Comparison of ENCODE assay signal across 14 cellular contexts in the genomic region with DNA sequence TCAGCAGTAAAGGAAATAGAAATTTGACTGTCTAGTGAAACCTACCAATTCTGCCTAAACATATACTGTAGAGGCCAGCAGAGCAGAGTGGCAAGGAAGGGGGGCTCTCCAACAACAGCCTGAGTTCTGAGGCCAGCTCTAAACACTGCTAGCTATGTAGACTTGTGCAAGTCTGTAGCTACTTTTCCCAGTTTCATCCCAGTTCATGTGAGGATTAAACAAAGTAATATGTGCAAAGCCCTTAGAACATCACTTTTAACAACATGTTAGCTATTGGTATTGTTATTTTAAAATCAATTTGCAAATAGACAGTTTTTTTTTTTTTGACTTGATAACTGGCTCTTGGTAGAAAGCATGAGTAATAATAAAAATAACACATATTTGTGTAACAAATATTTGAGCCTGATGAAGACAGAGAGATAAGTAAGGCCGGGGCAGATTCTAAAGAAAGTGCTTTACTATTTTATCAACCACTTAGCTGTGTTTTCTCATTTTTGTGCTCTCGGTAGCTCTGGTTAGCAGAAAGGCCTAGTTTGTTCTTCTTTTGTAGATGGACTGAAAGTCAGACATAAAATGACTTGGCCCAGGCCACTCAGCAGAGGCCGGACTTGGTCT. TPM values are rescaled to one million over a fixed set of nuclear protein-coding genes. Genes with fewer than 3 reads are reported as not detected.
DNase-seq lines count a peak whose midpoint lies in the region; ATAC-seq and TF ChIP-seq lines count a peak whose summit lies in the region.
"Had no signal": no experiment of that assay in that cellular context is flagged by ENCODE, and none has a peak within 500 bp of the region (broad histone marks: within the 10 kb centered on the region; RNA-seq: fewer than 3 reads in every experiment).

No MANE protein-coding gene starts in this region.

- TF ChIP-seq CTCF in 22Rv1 (IDR thresholded peaks at IDR 0.05): no peak
- TF ChIP-seq CTCF in choroid plexus epithelial cell (conservative IDR thresholded peaks at IDR 0.05; ENCODE audit: low read depth, low read length): no peak

- H3K4me3 ChIP-seq in choroid plexus epithelial cell (ENCODE audit: low read depth, low read length): no peak overlapping the region

- H3K27ac ChIP-seq in 22Rv1 (peak overlapping the region; percentile 57), KOPT-K1 (ENCODE audit: low read depth, low read length, poor library complexity, severe bottlenecking) (peak overlapping the region; percentile 47)

- no peaks in the 10 kb centered on the region for H3K9me3 Mint-ChIP-seq in natural killer cell treated with Interleukin-12 subunit alpha and Interleukin-12 subunit beta and Interleukin-15 and Interleukin-18, amount 100 ng/mL, for 72 hours
- H3K9me3 Mint-ChIP-seq: activated naive CD4-positive, alpha-beta T cell treated with anti-CD3 and anti-CD28 coated beads, Interleukin-2, amount 10 ng/mL, durations not matched to agents 7 days and 5 days; naive thymus-derived CD4-positive, alpha-beta T cell; T-helper 2 cell treated with Interferon-gamma antibody and Interleukin-4, amounts not matched to agents 5 μg/mL and 100 μg/mL, for 36 hours had no signal

- DNase-seq in choroid plexus epithelial cell (ENCODE audit: low read depth): peak; percentile 43
- DNase-seq in natural killer cell treated with Interleukin-12 subunit alpha and Interleukin-12 subunit beta and Interleukin-15 and Interleukin-18, amount 100 ng/mL, for 72 hours (ENCODE audit: low spot score): no peak
- DNase-seq in NCI-H82 (lab: John Stamatoyannopoulos, UW): no peak
- no peak for DNase-seq in activated T-cell treated with anti-CD3 and anti-CD28 coated beads, Interleukin-2, amount 50 U/mL, for 48 hours
- no peak for DNase-seq in NCI-H2107 (lab: John Stamatoyannopoulos, UW)
- DNase-seq: activated CD8-positive, alpha-beta T cell treated with anti-CD3 and anti-CD28 coated beads, Interleukin-2, amount 10 ng/mL, durations not matched to agents 7 days and 5 days; activated naive CD4-positive, alpha-beta T cell treated with anti-CD3 and anti-CD28 coated beads, Interleukin-2, amount 10 ng/mL, durations not matched to agents 7 days and 5 days; DND-41; GOT3; naive thymus-derived CD4-positive, alpha-beta T cell had no signal

- H3K9me3 ChIP-seq in KOPT-K1 (ENCODE audit: insufficient read depth, low read length, poor library complexity, severe bottlenecking): no peaks in the 10 kb centered on the region

- ATAC-seq in natural killer cell treated with Interleukin-12 subunit alpha and Interleukin-12 subunit beta and Interleukin-15 and Interleukin-18, amount 100 ng/mL, for 72 hours: no peak
- no peak for ATAC-seq in HG02840 (IDR thresholded peaks at IDR 0.05; ENCODE audit: low FRiP score, unreplicated experiment)
- ATAC-seq: activated CD8-positive, alpha-beta T cell treated with anti-CD3 and anti-CD28 coated beads, Interleukin-2, amount 10 ng/mL, durations not matched to agents 7 days and 5 days had no signal

- peaks cover 52% of the 10 kb centered on the region for H3K36me3 ChIP-seq in KOPT-K1 (ENCODE audit: insufficient read depth, low read length)

- no peaks in the 10 kb centered on the region for H3K36me3 Mint-ChIP-seq in natural killer cell treated with Interleukin-12 subunit alpha and Interleukin-12 subunit beta and Interleukin-15 and Interleukin-18, amount 100 ng/mL, for 72 hours

- H3K27ac Mint-ChIP-seq in natural killer cell treated with Interleukin-12 subunit alpha and Interleukin-12 subunit beta and Interleukin-15 and Interleukin-18, amount 100 ng/mL, for 72 hours: peak overlapping the region; percentile 92
- H3K27ac Mint-ChIP-seq: activated CD8-positive, alpha-beta T cell treated with anti-CD3 and anti-CD28 coated beads, Interleukin-2, amount 10 ng/mL, durations not matched to agents 7 days and 5 days; activated naive CD4-positive, alpha-beta T cell treated with anti-CD3 and anti-CD28 coated beads, Interleukin-2, amount 10 ng/mL, durations not matched to agents 7 days and 5 days had no signal

- peak overlapping the region; percentile 76 for H3K4me3 Mint-ChIP-seq in natural killer cell treated with Interleukin-12 subunit alpha and Interleukin-12 subunit beta and Interleukin-15 and Interleukin-18, amount 100 ng/mL, for 72 hours
- H3K4me3 Mint-ChIP-seq: activated CD8-positive, alpha-beta T cell treated with anti-CD3 and anti-CD28 coated beads, Interleukin-2, amount 10 ng/mL, durations not matched to agents 7 days and 5 days; activated naive CD4-positive, alpha-beta T cell treated with anti-CD3 and anti-CD28 coated beads, Interleukin-2, amount 10 ng/mL, durations not matched to agents 7 days and 5 days; T-helper 2 cell treated with Interferon-gamma antibody and Interleukin-4, amounts not matched to agents 5 μg/mL and 100 μg/mL, for 36 hours had no signal

- no peaks in the 10 kb centered on the region for H3K27me3 Mint-ChIP-seq in natural killer cell treated with Interleukin-12 subunit alpha and Interleukin-12 subunit beta and Interleukin-15 and Interleukin-18, amount 100 ng/mL, for 72 hours
- H3K27me3 Mint-ChIP-seq: activated naive CD4-positive, alpha-beta T cell treated with anti-CD3 and anti-CD28 coated beads, Interleukin-2, amount 10 ng/mL, durations not matched to agents 7 days and 5 days; naive thymus-derived CD4-positive, alpha-beta T cell had no signal

- peaks cover 60 to 77% of the 10 kb centered on the region in 2 donors for H3K4me1 Mint-ChIP-seq in natural killer cell treated with Interleukin-12 subunit alpha and Interleukin-12 subunit beta and Interleukin-15 and Interleukin-18, amount 100 ng/mL, for 72 hours (ENCODE audit: low read depth in 2 of 2)

RNA-seq across cellular contexts. Expression of a gene that starts 9.3 kb away (rescaled TPM):
- 10 to 100 TPM; 29.6 to 31.7 TPM for total RNA-seq in natural killer cell treated with Interleukin-12 subunit alpha and Interleukin-12 subunit beta and Interleukin-15 and Interleukin-18, amount 100 ng/mL, for 72 hours

RNA-seq across cellular contexts. Expression of a gene that starts 58.1 kb away (rescaled TPM):
- total RNA-seq in natural killer cell treated with Interleukin-12 subunit alpha and Interleukin-12 subunit beta and Interleukin-15 and Interleukin-18, amount 100 ng/mL, for 72 hours: 100 to 1,000 TPM; 229 to 348 TPM
